8 cellular contexts compared by ENCODE assay signal in genomic region chr18:77899972-77900754, GRCh38.
DNase-seq lines count a peak whose midpoint lies in the region; ATAC-seq and TF ChIP-seq lines count a peak whose summit lies in the region.

No MANE protein-coding gene starts in this region.

- H3K27me3 ChIP-seq in smooth muscle cell (ENCODE audit: low read depth), result peaks cover 7% of the 10 kb centered on the region

- peak; percentile 78 for DNase-seq in COR-L47 (lab: John Stamatoyannopoulos, UW)
- peak; percentile 32 for DNase-seq in SKM-1 (lab: John Stamatoyannopoulos, UW; ENCODE audit: unreplicated experiment)
- DNase-seq in activated naive CD8-positive, alpha-beta T cell treated with anti-CD3 and anti-CD28 coated beads, Interleukin-2, amount 10 ng/mL, durations not matched to agents 7 days and 5 days, result peak; percentile 82
- peak; percentile 11 for DNase-seq in iPS DF 4.7 (ENCODE audit: extremely low read depth, low spot score)
- no peak for DNase-seq in smooth muscle cell (lab: John Stamatoyannopoulos, UW; ENCODE audit: unreplicated experiment)
- no peak for DNase-seq in GOT3 (lab: John Stamatoyannopoulos, UW)

- no peaks in the 10 kb centered on the region for H3F3A ChIP-seq in smooth muscle cell (ENCODE audit: low read depth)

- peak overlapping the region; percentile 55 for H3K4me3 ChIP-seq in smooth muscle cell

- H4K20me1 ChIP-seq in smooth muscle cell (ENCODE audit: low read depth), result no peaks in the 10 kb centered on the region

- H3K4me1 Mint-ChIP-seq in activated naive CD8-positive, alpha-beta T cell treated with anti-CD3 and anti-CD28 coated beads, Interleukin-2, amount 10 ng/mL, durations not matched to agents 7 days and 5 days, result peaks cover 3% of the 10 kb centered on the region

- peak; percentile 69 for TF ChIP-seq CTCF in smooth muscle cell (IDR thresholded peaks at IDR 0.05; ENCODE audit: borderline replicate concordance, insufficient read depth, poor library complexity, severe bottlenecking)

- no peaks in the 10 kb centered on the region for H3K79me2 ChIP-seq in smooth muscle cell (ENCODE audit: low read depth)

- H3K9me3 ChIP-seq in smooth muscle cell (replicated peaks; ENCODE audit: low read depth), result no peaks in the 10 kb centered on the region

- POLR2A ChIA-PET in activated naive CD8-positive, alpha-beta T cell treated with anti-CD3 and anti-CD28 coated beads, Interleukin-2, amount 10 ng/mL, durations not matched to agents 7 days and 5 days (lab: Charles Lee), result no interaction called here

- H3K4me2 ChIP-seq in smooth muscle cell, result peak overlapping the region; percentile 95

- H3K27me3 Mint-ChIP-seq in activated naive CD8-positive, alpha-beta T cell treated with anti-CD3 and anti-CD28 coated beads, Interleukin-2, amount 10 ng/mL, durations not matched to agents 7 days and 5 days, result peaks cover 25% of the 10 kb centered on the region

- H2AFZ ChIP-seq in smooth muscle cell (ENCODE audit: low read depth), result peak overlapping the region; percentile 99

- H3K9me3 Mint-ChIP-seq in activated naive CD8-positive, alpha-beta T cell treated with anti-CD3 and anti-CD28 coated beads, Interleukin-2, amount 10 ng/mL, durations not matched to agents 7 days and 5 days, result no peaks in the 10 kb centered on the region

- H3K27ac Mint-ChIP-seq in activated naive CD8-positive, alpha-beta T cell treated with anti-CD3 and anti-CD28 coated beads, Interleukin-2, amount 10 ng/mL, durations not matched to agents 7 days and 5 days, result no peak overlapping the region

- no peaks in the 10 kb centered on the region for H3K36me3 ChIP-seq in smooth muscle cell (ENCODE audit: low read depth)

- no peak overlapping the region for H3K9ac ChIP-seq in smooth muscle cell (ENCODE audit: low read depth)

- ATAC-seq in GM19463 (IDR thresholded peaks at IDR 0.05; ENCODE audit: unreplicated experiment) (peak; percentile 100), HG03521 (IDR thresholded peaks at IDR 0.05; ENCODE audit: unreplicated experiment) (peak; percentile 96)
- ATAC-seq in activated naive CD8-positive, alpha-beta T cell treated with anti-CD3 and anti-CD28 coated beads, Interleukin-2, amount 10 ng/mL, durations not matched to agents 7 days and 5 days (ENCODE audit: low read depth), result peak; percentile 99

- no peaks in the 10 kb centered on the region for H3K36me3 Mint-ChIP-seq in activated naive CD8-positive, alpha-beta T cell treated with anti-CD3 and anti-CD28 coated beads, Interleukin-2, amount 10 ng/mL, durations not matched to agents 7 days and 5 days

- WGBS in smooth muscle cell (ENCODE audit: low lambda C conversion rate), result 8% methylated on average over 55 of the region's 64 CpGs

- no peaks in the 10 kb centered on the region for H3K4me1 ChIP-seq in smooth muscle cell (ENCODE audit: low read depth)

- peak overlapping the region; percentile 32 for H3K4me3 Mint-ChIP-seq in activated naive CD8-positive, alpha-beta T cell treated with anti-CD3 and anti-CD28 coated beads, Interleukin-2, amount 10 ng/mL, durations not matched to agents 7 days and 5 days

- H3K27ac ChIP-seq in smooth muscle cell (ENCODE audit: low read depth), result no peak overlapping the region

Comparison
In these comparisons a context has a peak if more than half of its experiments do, and no peak if none do; other contexts are left out.
1. DNase-seq: peak in COR-L47 (single experiment), SKM-1 (single experiment), activated naive CD8-positive, alpha-beta T cell treated with anti-CD3 and anti-CD28 coated beads, Interleukin-2, amount 10 ng/mL, durations not matched to agents 7 days and 5 days (single experiment) and iPS DF 4.7 (single experiment); none in smooth muscle cell (single experiment) and GOT3 (single experiment).
2. Peak in every context shown above with its lines, with median percentiles within 50 percentile points of each other: ATAC-seq.